1 cellular context compared by ENCODE assay signal in the genomic region with DNA sequence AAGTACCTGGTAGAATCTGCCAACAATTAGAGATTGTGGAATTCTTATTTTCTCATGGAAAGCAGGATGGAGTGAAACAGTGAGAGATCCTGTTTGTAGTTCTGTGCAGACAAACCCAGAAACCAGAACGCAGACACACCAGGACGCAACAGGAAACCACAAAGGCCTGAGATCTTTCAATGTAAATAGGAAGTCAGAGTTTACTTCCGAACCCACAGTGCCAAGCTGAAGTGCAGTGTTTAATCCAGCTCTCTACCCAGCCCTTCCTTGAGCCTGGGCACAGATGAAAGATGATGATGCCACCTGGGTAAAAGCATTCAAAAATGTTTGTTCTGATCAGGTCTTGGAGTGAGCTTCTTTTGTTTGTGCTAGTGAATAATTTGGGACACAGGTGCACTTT.
TF ChIP-seq lines count a peak whose summit lies in the region.

No MANE protein-coding gene starts in this region.

TF ChIP-seq in SK-N-SH, 30 proteins besides CTCF, POLR2A, EP300 and RAD21 (continued from another document):
- no peak for TF ChIP-seq NFIC (IDR thresholded peaks at IDR 0.05; ENCODE audit: borderline replicate concordance)
- TF ChIP-seq YY1 (IDR thresholded peaks at IDR 0.05; ENCODE audit: low read depth), result no peak
- no peak for TF ChIP-seq MEF2A (IDR thresholded peaks at IDR 0.05; ENCODE audit: borderline replicate concordance, low read depth)
- TF ChIP-seq, protein P1, sequence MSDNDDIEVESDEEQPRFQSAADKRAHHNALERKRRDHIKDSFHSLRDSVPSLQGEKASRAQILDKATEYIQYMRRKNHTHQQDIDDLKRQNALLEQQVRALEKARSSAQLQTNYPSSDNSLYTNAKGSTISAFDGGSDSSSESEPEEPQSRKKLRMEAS (IDR thresholded peaks at IDR 0.05; ENCODE audit: low read depth), result no peak
